ENCODE assay signal across 18 cellular contexts in the genomic region with DNA sequence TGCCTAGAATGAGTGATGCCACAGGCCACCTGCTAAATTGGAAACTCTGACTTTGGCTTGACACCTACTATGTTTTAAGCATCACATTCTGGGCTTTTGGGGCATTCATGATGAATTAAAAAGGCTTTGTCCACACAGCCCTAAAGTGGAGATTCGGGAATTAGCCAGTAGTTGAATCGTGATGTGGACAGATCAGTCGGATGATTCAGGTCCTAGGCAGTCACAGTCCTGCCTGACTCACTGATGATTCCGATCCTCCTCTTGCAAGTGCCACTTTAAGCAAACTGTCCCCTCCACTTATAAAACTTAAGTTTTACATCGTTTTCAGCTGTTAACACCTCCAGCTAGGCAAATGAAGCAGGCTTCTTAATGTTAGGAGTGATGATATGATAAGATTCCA.
DNase-seq lines count a peak whose midpoint lies in the region; ATAC-seq and TF ChIP-seq lines count a peak whose summit lies in the region.
"Had no signal": no experiment of that assay in that cellular context is flagged by ENCODE, and none has a peak within 500 bp of the region (broad histone marks: within the 10 kb centered on the region; RNA-seq: fewer than 3 reads in every experiment).

No MANE protein-coding gene starts in this region.

- TF ChIP-seq POLR2A in breast epithelium (IDR thresholded peaks at IDR 0.05): no peak

- dilution Hi-C loops in mammary epithelial cell (cut with HindIII; ENCODE audit: low sequenced_read_pairs): loop anchor here (5.0 kb wide), 1 partner anchor 464 kb away; the partner anchor contains the start of gene C3orf49

- H3K79me2 ChIP-seq in mammary epithelial cell (ENCODE audit: insufficient read depth, low read length) (no peaks in the 10 kb centered on the region), hepatocyte (no peaks in the 10 kb centered on the region)

- in situ Hi-C loops in mammary epithelial cell (cut with MboI; ENCODE audit: low sequenced_read_pairs in 2 of 2): loop anchor here (5.0 to 25.0 kb wide), 2 partner anchors 309 to 464 kb away; partner anchors contain the start of genes C3orf49 (in 2 of the 2) and SNTN (in 1 of the 2)

- no peak for TF ChIP-seq CTCF in mammary epithelial cell (conservative IDR thresholded peaks at IDR 0.05 in 1 of 2, IDR thresholded peaks at IDR 0.05 in 1 of 2; ENCODE audit: extremely low read depth in 1 of 2, insufficient read depth in 1 of 2, low read depth in 1 of 2, low read length in 2 of 2)
- no peak for TF ChIP-seq CTCF in breast epithelium (IDR thresholded peaks at IDR 0.05)
- TF ChIP-seq CTCF in foreskin keratinocyte (conservative IDR thresholded peaks at IDR 0.05): no peak
- TF ChIP-seq CTCF in hepatocyte (IDR thresholded peaks at IDR 0.05; ENCODE audit: poor library complexity): no peak

- no peak overlapping the region for H3K9ac ChIP-seq in mammary epithelial cell (ENCODE audit: insufficient read depth, low read length)

- no peaks in the 10 kb centered on the region for H3K9me3 ChIP-seq in mammary epithelial cell (replicated peaks; ENCODE audit: insufficient read depth, low read length)
- H3K9me3 ChIP-seq in breast epithelium: no peaks in the 10 kb centered on the region
- peaks cover 2% of the 10 kb centered on the region for H3K9me3 ChIP-seq in aorta (ENCODE audit: control insufficient read depth, low read length)
- no peaks in the 10 kb centered on the region for H3K9me3 ChIP-seq in hepatocyte (ENCODE audit: low read depth)

- CTCF ChIA-PET in mammary epithelial cell (lab: Charles Lee; ENCODE audit: low non-redundant PET): no interaction called here

- H3K4me1 ChIP-seq in mammary epithelial cell (ENCODE audit: insufficient read depth, low read length) (no peaks in the 10 kb centered on the region), breast epithelium (no peaks in the 10 kb centered on the region), foreskin keratinocyte (no peaks in the 10 kb centered on the region), aorta (ENCODE audit: control insufficient read depth in 1 of 2, insufficient read depth in 2 of 2, low read length in 2 of 2) (no peaks in the 10 kb centered on the region), hepatocyte (ENCODE audit: insufficient read depth) (no peaks in the 10 kb centered on the region)
- H3K4me1 ChIP-seq: heart left ventricle had no signal

- no peaks in the 10 kb centered on the region for H4K20me1 ChIP-seq in mammary epithelial cell (ENCODE audit: insufficient read depth, low read length)
- no peaks in the 10 kb centered on the region for H4K20me1 ChIP-seq in hepatocyte (ENCODE audit: insufficient read depth, poor library complexity, severe bottlenecking)

- 33% methylated on average over 4 of the region's 5 CpGs for WGBS in mammary epithelial cell (ENCODE audit: low coverage, missing lambda C conversion rate)
- WGBS in aorta, 2 donors: 70 to 75% methylated on average over 5 of the region's 5 CpGs
- 79% methylated on average over 5 of the region's 5 CpGs for WGBS in hepatocyte (ENCODE audit: low lambda C conversion rate, missing lambda C conversion rate)

- no peak overlapping the region for H2AFZ ChIP-seq in mammary epithelial cell (ENCODE audit: low read depth, low read length)
- no peak overlapping the region for H2AFZ ChIP-seq in hepatocyte

- H3K27me3 ChIP-seq in mammary epithelial cell (ENCODE audit: insufficient read depth, low read length): no peaks in the 10 kb centered on the region
- H3K27me3 ChIP-seq in breast epithelium: peaks cover 0 to 4% of the 10 kb centered on the region in 2 donors
- H3K27me3 ChIP-seq in foreskin keratinocyte: peaks cover 11% of the 10 kb centered on the region
- peaks cover 2 to 3% of the 10 kb centered on the region in 2 donors for H3K27me3 ChIP-seq in aorta (ENCODE audit: control insufficient read depth in 1 of 2, insufficient read depth in 2 of 2, low read length in 1 of 2)
- H3K27me3 ChIP-seq in hepatocyte: peaks cover 4% of the 10 kb centered on the region

- DNase-seq in mammary epithelial cell (peak; percentile 29), breast epithelium (ENCODE audit: low spot score in 2 of 2) (no peak), amniotic stem cell (lab: John Stamatoyannopoulos, UW) (peak; percentile 31), foreskin keratinocyte (peak in 1 of 2 donors; percentile 31), aorta (no peak), NCI-H2196 (lab: John Stamatoyannopoulos, UW; ENCODE audit: unreplicated experiment) (no peak), hepatocyte (ENCODE audit: low spot score) (no peak), SKM-1 (lab: John Stamatoyannopoulos, UW; ENCODE audit: unreplicated experiment) (no peak)
- DNase-seq: activated CD4-positive, alpha-beta T cell treated with anti-CD3 and anti-CD28 coated beads for 1 hour; activated CD8-positive, alpha-beta memory T cell treated with anti-CD3 and anti-CD28 coated beads, Interleukin-2, amount 10 ng/mL, durations not matched to agents 7 days and 5 days; anterior cingulate cortex; heart left ventricle; NCI-H2029 treated with DMSO at 0.1 percent for 48 hours; NCI-H510A treated with DMSO at 0.1 percent for 48 hours; posterior cingulate gyrus had no signal

- no peak overlapping the region for H3K27ac ChIP-seq in mammary epithelial cell (ENCODE audit: insufficient read depth, low read depth, low read length)
- H3K27ac ChIP-seq in breast epithelium: no peak overlapping the region
- no peak overlapping the region for H3K27ac ChIP-seq in foreskin keratinocyte
- no peak overlapping the region for H3K27ac ChIP-seq in aorta (ENCODE audit: low read depth in 1 of 2, low read length in 2 of 2)
- H3K27ac ChIP-seq in hepatocyte: no peak overlapping the region
- H3K27ac ChIP-seq: 22Rv1, coronary artery, heart left ventricle had no signal

- H3K9me2 ChIP-seq in hepatocyte (replicated peaks; ENCODE audit: insufficient read depth): no peaks in the 10 kb centered on the region

- H3K4me3 ChIP-seq in mammary epithelial cell (replicated peaks in 1 of 3; ENCODE audit: insufficient read depth in 1 of 3, low read depth in 2 of 3, low read length in 3 of 3) (no peak overlapping the region), breast epithelium (no peak overlapping the region), aorta (ENCODE audit: low read length in 2 of 2) (no peak overlapping the region), hepatocyte (no peak overlapping the region)
- H3K4me3 ChIP-seq: coronary artery, heart left ventricle had no signal

- peak; percentile 41 for ATAC-seq in foreskin keratinocyte
- ATAC-seq in aorta (ENCODE audit: low FRiP score): no peak
- ATAC-seq: activated CD8-positive, alpha-beta memory T cell treated with anti-CD3 and anti-CD28 coated beads, Interleukin-2, amount 10 ng/mL, durations not matched to agents 7 days and 5 days; heart left ventricle; natural killer cell treated with Interleukin-12 subunit alpha and Interleukin-12 subunit beta and Interleukin-15 and Interleukin-18, amount 100 ng/mL, for 72 hours had no signal

- no TSS peak for BruUV-seq in mammary epithelial cell (replicated peaks; lab: Mats Ljungman, UMichigan)

- H3K4me2 ChIP-seq in mammary epithelial cell (ENCODE audit: insufficient read depth, low read depth, low read length) (no peak overlapping the region), hepatocyte (no peak overlapping the region)

- H3K36me3 ChIP-seq in mammary epithelial cell (ENCODE audit: insufficient read depth, low read length) (no peaks in the 10 kb centered on the region), breast epithelium (no peaks in the 10 kb centered on the region), aorta (ENCODE audit: control insufficient read depth in 1 of 2, insufficient read depth in 2 of 2, low read length in 1 of 2) (no peaks in the 10 kb centered on the region), hepatocyte (replicated peaks; ENCODE audit: insufficient read depth, low read depth) (no peaks in the 10 kb centered on the region)
- H3K36me3 ChIP-seq: heart left ventricle had no signal

- intact Hi-C loops in mammary epithelial cell (cut with micrococcal nuclease) (loop anchor here (5.0 kb wide), 1 partner anchor 214 kb away; no protein-coding TSS in a partner anchor), breast epithelium (cut with DNase I; ENCODE audit: low total_unique reads) (no loop called here), aorta (cut with DNase I) (loop anchor here (2.0 to 5.0 kb wide), 2 partner anchors 465 to 639 kb away; partner anchors contain the start of gene C3orf49 (in 1 of the 2))

Comparison
In these comparisons a context has a peak if more than half of its experiments do, and no peak if none do; other contexts are left out.
1. DNase-seq: peak in mammary epithelial cell (single experiment) and amniotic stem cell (single experiment); none in breast epithelium (0 of 2), aorta (0 of 2), NCI-H2196 (single experiment), hepatocyte (single experiment) and SKM-1 (single experiment).